Comparison of ENCODE assay signal across 8 cellular contexts in genomic region chr5:73565166-73565968, GRCh38. TPM values are rescaled to one million over a fixed set of nuclear protein-coding genes. Genes with fewer than 3 reads are reported as not detected.
DNase-seq lines count a peak whose midpoint lies in the region; ATAC-seq, FAIRE-seq and TF ChIP-seq lines count a peak whose summit lies in the region.

Gene ANKRA2, minus strand, starts transcription at chr5:73565639. Its CDS starts 2,758 bp downstream, at chr5:73562881.
A gene with protein sequence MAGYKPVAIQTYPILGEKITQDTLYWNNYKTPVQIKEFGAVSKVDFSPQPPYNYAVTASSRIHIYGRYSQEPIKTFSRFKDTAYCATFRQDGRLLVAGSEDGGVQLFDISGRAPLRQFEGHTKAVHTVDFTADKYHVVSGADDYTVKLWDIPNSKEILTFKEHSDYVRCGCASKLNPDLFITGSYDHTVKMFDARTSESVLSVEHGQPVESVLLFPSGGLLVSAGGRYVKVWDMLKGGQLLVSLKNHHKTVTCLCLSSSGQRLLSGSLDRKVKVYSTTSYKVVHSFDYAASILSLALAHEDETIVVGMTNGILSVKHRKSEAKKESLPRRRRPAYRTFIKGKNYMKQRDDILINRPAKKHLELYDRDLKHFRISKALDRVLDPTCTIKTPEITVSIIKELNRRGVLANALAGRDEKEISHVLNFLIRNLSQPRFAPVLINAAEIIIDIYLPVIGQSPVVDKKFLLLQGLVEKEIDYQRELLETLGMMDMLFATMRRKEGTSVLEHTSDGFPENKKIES (plus strand): TSS chr5:73565743. CDS start chr5:73567345, 1,602 bp downstream.

- peaks cover 1 to 23% of the 10 kb centered on the region in 2 experiments for H3K36me3 ChIP-seq in HepG2 (replicated peaks in 1 of 2; ENCODE audit: control insufficient read depth in 1 of 2, insufficient read depth in 2 of 2, low read length in 2 of 2)

- no peaks in the 10 kb centered on the region for H3K9me3 ChIP-seq in HepG2 (ENCODE audit: low read length)

- no peaks in the 10 kb centered on the region for H4K20me1 ChIP-seq in HepG2 (ENCODE audit: insufficient read depth, low read length)

- CTCF ChIA-PET in activated CD4-positive, alpha-beta memory T cell treated with anti-CD3 and anti-CD28 coated beads for 36 hours (lab: Charles Lee) = interaction anchor here (1.5 to 1.7 kb wide), 2 partner anchors 46 to 114 kb away, joined by 4 to 6 read pairs; no protein-coding TSS in a partner anchor
- CTCF ChIA-PET in HepG2 (lab: Yijun Ruan, JAX; ENCODE audit: low intra/inter-chr PET ratio, low total read pairs) = no interaction called here

- H3K4me1 ChIP-seq in HepG2 (ENCODE audit: insufficient read depth, low read length) = peaks cover 28% of the 10 kb centered on the region

- peak; percentile 72 to 75 for TF ChIP-seq POLR2A in HepG2 (IDR thresholded peaks at IDR 0.05; ENCODE audit: insufficient read depth in 1 of 2, low read depth in 2 of 2, low read length in 2 of 2)

- peak within 1 kb of the TSS; percentile 77 to 89 (median 82) for H3K4me3 ChIP-seq in HepG2 (replicated peaks in 1 of 3; ENCODE audit: insufficient read depth in 1 of 3, low read depth in 2 of 3, low read length in 3 of 3)

- H3K27me3 Mint-ChIP-seq in activated CD4-positive, alpha-beta memory T cell treated with anti-CD3 and anti-CD28 coated beads for 36 hours = no peaks in the 10 kb centered on the region

- H3K27ac Mint-ChIP-seq in activated CD4-positive, alpha-beta memory T cell treated with anti-CD3 and anti-CD28 coated beads for 36 hours = peak within 1 kb of the TSS; percentile 92

- no peaks in the 10 kb centered on the region for H3K9me3 Mint-ChIP-seq in activated CD4-positive, alpha-beta memory T cell treated with anti-CD3 and anti-CD28 coated beads for 36 hours

- no peak for TF ChIP-seq RAD21 in HepG2 (CRISPR knock-in tag; IDR thresholded peaks at IDR 0.05)

- DNase-seq in CD1c-positive myeloid dendritic cell (ENCODE audit: extremely low spot score) (peak; percentile 100), NCI-H82 treated with DMSO at 0.1 percent for 48 hours (lab: John Stamatoyannopoulos, UW; ENCODE audit: unreplicated experiment) (peak; percentile 82), dermis microvascular lymphatic vessel endothelial cell (ENCODE audit: low read depth in 2 of 2) (peak; percentile 97 to 99), HepG2 (ENCODE audit: low spot score) (peak; percentile 95)
- DNase-seq in activated CD4-positive, alpha-beta memory T cell treated with anti-CD3 and anti-CD28 coated beads for 36 hours = peak; percentile 99
- DNase-seq in stimulated activated CD4-positive, alpha-beta T cell treated with anti-CD3 and anti-CD28 coated beads, Interleukin-4, amount 100 ng/mL, for 1 hour = peak; percentile 100

- WGBS in HepG2 (ENCODE audit: low lambda C conversion rate) = under 1% methylated on average over 30 of the region's 60 CpGs

- peaks cover 13% of the 10 kb centered on the region for H3K36me3 Mint-ChIP-seq in activated CD4-positive, alpha-beta memory T cell treated with anti-CD3 and anti-CD28 coated beads for 36 hours

- BruUV-seq in HepG2 (replicated peaks; lab: Mats Ljungman, UMichigan) = no TSS peak

- peaks cover 54% of the 10 kb centered on the region for H3K79me2 ChIP-seq in HepG2 (ENCODE audit: insufficient read depth, low read length)

- in situ Hi-C loops in HepG2 (cut with HindIII; ENCODE audit: extremely low pct_ligation_motif_present, low pct_unique_long_range_greater_than_20kb) = no loop called here

- ATAC-seq in GM19438 (IDR thresholded peaks at IDR 0.05; ENCODE audit: low read depth, unreplicated experiment) (peak; percentile 97), HG03575 (IDR thresholded peaks at IDR 0.05; ENCODE audit: extremely low read depth, insufficient number of reproducible peaks, low FRiP score, unreplicated experiment) (peak; percentile 49), HepG2 (peak; percentile 95)

- H3K4me1 Mint-ChIP-seq in activated CD4-positive, alpha-beta memory T cell treated with anti-CD3 and anti-CD28 coated beads for 36 hours (ENCODE audit: low read depth) = peaks cover 33% of the 10 kb centered on the region

- peak within 1 kb of the TSS; percentile 89 for H3K9ac ChIP-seq in HepG2 (ENCODE audit: insufficient read depth, low read depth, low read length)

- TF ChIP-seq EP300 in HepG2 (IDR thresholded peaks at IDR 0.05; ENCODE audit: low read depth in 2 of 2, low read length in 2 of 2) (no peak), HepG2 (CRISPR knock-in tag; IDR thresholded peaks at IDR 0.05; ENCODE audit: borderline replicate concordance) (no peak)

- FAIRE-seq in HepG2 (lab: Jason Lieb, UNC) = peak; percentile 93

- peak within 1 kb of the TSS; percentile 92 for H3K4me3 Mint-ChIP-seq in activated CD4-positive, alpha-beta memory T cell treated with anti-CD3 and anti-CD28 coated beads for 36 hours

- peak within 1 kb of the TSS; percentile 95 for H3K4me2 ChIP-seq in HepG2 (ENCODE audit: low read depth, low read length)

- POLR2A ChIA-PET in activated CD4-positive, alpha-beta memory T cell treated with anti-CD3 and anti-CD28 coated beads for 36 hours (lab: Charles Lee) = interaction anchor here (0.9 to 2.6 kb wide), 5 partner anchors 14 to 67 kb away, joined by 3 to 14 read pairs (median 3); partner anchors contain the start of gene BTF3
- POLR2A ChIA-PET in HepG2 (lab: Yijun Ruan, JAX) = interaction anchor here (0.9 to 4.3 kb wide), 11 partner anchors 11 to 247 kb away, joined by 3 to 26 read pairs (median 5); partner anchors contain the start of gene BTF3

- intact Hi-C loops in activated CD4-positive, alpha-beta memory T cell treated with anti-CD3 and anti-CD28 coated beads for 36 hours (cut with micrococcal nuclease) = loop anchor here (1.0 to 10.0 kb wide), 2 partner anchors 67 to 1009 kb away; partner anchors contain the start of gene BTF3
- intact Hi-C loops in HepG2 (cut with micrococcal nuclease; ENCODE audit: unreplicated experiment) = loop anchor here (1.0 to 2.0 kb wide), 2 partner anchors 21 to 46 kb away; no protein-coding TSS in a partner anchor

- peak within 1 kb of the TSS; percentile 9 for H2AFZ ChIP-seq in HepG2 (ENCODE audit: low read length)

- no peaks in the 10 kb centered on the region; a peak in 1 of 5 replicates for H3K27me3 ChIP-seq in HepG2 (ENCODE audit: control insufficient read depth in 1 of 2, insufficient read depth in 2 of 2, low read length in 2 of 2)

- peak within 1 kb of the TSS; percentile 75 for H3K27ac ChIP-seq in HepG2 (ENCODE audit: extremely low read length, insufficient read depth, low read length)

- TF ChIP-seq CTCF in HepG2 (CRISPR knock-in tag; IDR thresholded peaks at IDR 0.05) = 0 out of 2 replicates have a peak, but pooled peaks have one; percentile 3

RNA-seq across cellular contexts. Expression of gene ANKRA2, which starts in this region (rescaled TPM):
- 10 to 100 TPM; 19.1 to 21.0 TPM for total RNA-seq in activated CD4-positive, alpha-beta memory T cell treated with anti-CD3 and anti-CD28 coated beads for 36 hours
- total RNA-seq in dermis microvascular lymphatic vessel endothelial cell = 13.4 and 13.5 TPM in 2 replicates
- total RNA-seq in HepG2 (2016; rRNA removed; fragmentation: Illumina TruSeq; extraction: Trizol) = 20.4 and 23.6 TPM in 2 replicates
- total RNA-seq in HepG2 (2016; cell fraction: cytosol; rRNA removed; fragmentation: Illumina TruSeq; extraction: Trizol; ENCODE audit: low read depth) = 3.9 and 5.1 TPM in 2 replicates
- total RNA-seq in HepG2 (2016; cell fraction: insoluble cytoplasmic fraction; rRNA removed; fragmentation: Illumina TruSeq; extraction: Trizol) = 23.6 TPM in 2 replicates
- total RNA-seq in HepG2 (2016; cell fraction: membrane; rRNA removed; fragmentation: Illumina TruSeq; extraction: Trizol) = 11.2 and 13.3 TPM in 2 replicates
- 35.7 and 36.1 TPM in 2 replicates for total RNA-seq in HepG2 (2016; cell fraction: nucleus; rRNA removed; fragmentation: Illumina TruSeq; extraction: Trizol)
- polyA plus RNA-seq in HepG2 (2011; rRNA removed) = 29.4 and 33.6 TPM in 2 replicates
- polyA plus RNA-seq in HepG2 (2011; cell fraction: cytosol; rRNA removed) = 10.6 and 13.7 TPM in 2 replicates
- 41.0 and 45.4 TPM in 2 replicates for polyA plus RNA-seq in HepG2 (2011; cell fraction: nucleus; rRNA removed)
- polyA plus RNA-seq in HepG2 (2012) = 25.6 and 31.0 TPM in 2 replicates
- 1.8 and 2.9 TPM in 2 replicates for polyA plus RNA-seq in HepG2 (2016; cell fraction: cytosol; fragmentation: Illumina TruSeq; extraction: Trizol; ENCODE audit: low read depth)
- 19.0 and 20.5 TPM in 2 replicates for polyA plus RNA-seq in HepG2 (2016; cell fraction: insoluble cytoplasmic fraction; fragmentation: Illumina TruSeq; extraction: Trizol; ENCODE audit: low read depth)
- polyA plus RNA-seq in HepG2 (2016; cell fraction: membrane; fragmentation: Illumina TruSeq; extraction: Trizol; ENCODE audit: low read depth) = 5.4 and 6.3 TPM in 2 replicates
- polyA plus RNA-seq in HepG2 (2016; cell fraction: nucleus; fragmentation: Illumina TruSeq; extraction: Trizol; ENCODE audit: insufficient read depth, low read depth) = 42.7 and 49.0 TPM in 2 replicates
- polyA minus RNA-seq in HepG2 (2011; rRNA and poly(A)+ RNA removed; ENCODE audit: low replicate concordance) = 1.5 and 8.7 TPM in 2 replicates
- 11.2 and 12.4 TPM in 2 replicates for polyA minus RNA-seq in HepG2 (2011; cell fraction: cytosol; rRNA and poly(A)+ RNA removed)
- 61.2 and 67.1 TPM in 2 replicates for polyA minus RNA-seq in HepG2 (2011; cell fraction: nucleus; rRNA and poly(A)+ RNA removed)

RNA-seq across cellular contexts. Expression of the second gene that starts in this region (rescaled TPM):
- 10 to 100 TPM; 29.7 to 33.1 TPM for total RNA-seq in activated CD4-positive, alpha-beta memory T cell treated with anti-CD3 and anti-CD28 coated beads for 36 hours
- total RNA-seq in dermis microvascular lymphatic vessel endothelial cell (12.6 and 15.9 TPM in 2 replicates), HepG2 (2016; rRNA removed; fragmentation: Illumina TruSeq; extraction: Trizol) (35.8 and 45.2 TPM in 2 replicates)
- total RNA-seq in HepG2 (2016; cell fraction: cytosol; rRNA removed; fragmentation: Illumina TruSeq; extraction: Trizol; ENCODE audit: low read depth) = 9.3 and 9.4 TPM in 2 replicates
- 33.6 and 44.5 TPM in 2 replicates for total RNA-seq in HepG2 (2016; cell fraction: insoluble cytoplasmic fraction; rRNA removed; fragmentation: Illumina TruSeq; extraction: Trizol)
- total RNA-seq in HepG2 (2016; cell fraction: membrane; rRNA removed; fragmentation: Illumina TruSeq; extraction: Trizol) = 14.1 and 14.4 TPM in 2 replicates
- 58.1 and 62.5 TPM in 2 replicates for total RNA-seq in HepG2 (2016; cell fraction: nucleus; rRNA removed; fragmentation: Illumina TruSeq; extraction: Trizol)
- polyA plus RNA-seq in HepG2 (2011; rRNA removed) = 6.6 and 7.3 TPM in 2 replicates
- 4.4 and 6.0 TPM in 2 replicates for polyA plus RNA-seq in HepG2 (2011; cell fraction: cytosol; rRNA removed)
- 19.6 and 25.1 TPM in 2 replicates for polyA plus RNA-seq in HepG2 (2011; cell fraction: nucleus; rRNA removed)
- polyA plus RNA-seq in HepG2 (2012) = 9.0 and 10.2 TPM in 2 replicates
- 1.3 and 1.7 TPM in 2 replicates for polyA plus RNA-seq in HepG2 (2016; cell fraction: cytosol; fragmentation: Illumina TruSeq; extraction: Trizol; ENCODE audit: low read depth)
- polyA plus RNA-seq in HepG2 (2016; cell fraction: insoluble cytoplasmic fraction; fragmentation: Illumina TruSeq; extraction: Trizol; ENCODE audit: low read depth) = 27.4 and 29.0 TPM in 2 replicates
- polyA plus RNA-seq in HepG2 (2016; cell fraction: membrane; fragmentation: Illumina TruSeq; extraction: Trizol; ENCODE audit: low read depth) = 3.1 and 4.2 TPM in 2 replicates
- 37.7 and 39.2 TPM in 2 replicates for polyA plus RNA-seq in HepG2 (2016; cell fraction: nucleus; fragmentation: Illumina TruSeq; extraction: Trizol; ENCODE audit: insufficient read depth, low read depth)
- 18.6 and 39.5 TPM in 2 replicates for polyA minus RNA-seq in HepG2 (2011; rRNA and poly(A)+ RNA removed; ENCODE audit: low replicate concordance)
- polyA minus RNA-seq in HepG2 (2011; cell fraction: cytosol; rRNA and poly(A)+ RNA removed) = 7.6 and 9.8 TPM in 2 replicates
- 85.7 and 89.2 TPM in 2 replicates for polyA minus RNA-seq in HepG2 (2011; cell fraction: nucleus; rRNA and poly(A)+ RNA removed)

Comparison
In these comparisons a context has a peak if more than half of its experiments do, and no peak if none do; other contexts are left out.
1. Peak in every context shown above with its lines: DNase-seq, ATAC-seq, H3K4me3 ChIP-seq and H3K27ac ChIP-seq.